ENCODE assay signal across 8 cellular contexts in genomic region chr9:106878943-106879916, GRCh38. TPM values are rescaled to one million over a fixed set of nuclear protein-coding genes. Genes with fewer than 3 reads are reported as not detected.
A peak's percentile ranks its signal among the peaks of the same experiment; 100 is the strongest.
DNase-seq lines count a peak whose midpoint lies in the region; ATAC-seq, FAIRE-seq and TF ChIP-seq lines count a peak whose summit lies in the region.

No MANE protein-coding gene starts in this region.

- 56 to 67% (median 57%) methylated on average over 7 of the region's 7 CpGs for WGBS in spleen, 5 donors

- peak overlapping the region; percentile 37; the same call in 1 of the 2 replicates for H3K9ac ChIP-seq in iPS-20b (ENCODE audit: low read depth, low read length)

- TF ChIP-seq POLR2A in spleen (IDR thresholded peaks at IDR 0.05), result no peak

- in situ Hi-C loops in astrocyte of the spinal cord (cut with HindIII; ENCODE audit: low sequenced_read_pairs), result no loop called here

- peak; percentile 70 for DNase-seq in M059J (ENCODE audit: low read depth)
- peak; percentile 96 for DNase-seq in astrocyte of the spinal cord (ENCODE audit: low read depth, low spot score)
- peak; percentile 76 for DNase-seq in spleen
- DNase-seq in WERI-Rb-1, result no peak
- DNase-seq in DMS79 (lab: John Stamatoyannopoulos, UW), result no peak
- no peak for DNase-seq in GM19239 (ENCODE audit: insufficient read length, low spot score)

- FAIRE-seq in GM19239 (lab: Jason Lieb, UNC), result no peak

- H3K4me3 ChIP-seq in astrocyte of the spinal cord (ENCODE audit: low read depth, low read length) (no peak overlapping the region), iPS-20b (ENCODE audit: low read length) (peak overlapping the region; percentile 57), spleen (no peak overlapping the region), WERI-Rb-1 (ENCODE audit: low read depth, low read length) (no peak overlapping the region)

- no peak for TF ChIP-seq CTCF in astrocyte of the spinal cord (IDR thresholded peaks at IDR 0.05; ENCODE audit: low read depth, low read length)
- TF ChIP-seq CTCF in spleen (IDR thresholded peaks at IDR 0.05 in 8 of 11, conservative IDR thresholded peaks at IDR 0.05 in 3 of 11), result no peak
- no peak for TF ChIP-seq CTCF in WERI-Rb-1 (IDR thresholded peaks at IDR 0.05; ENCODE audit: low read depth, low read length)

- H3K27me3 ChIP-seq in iPS-20b (ENCODE audit: insufficient read depth, low read length) (no peaks in the 10 kb centered on the region), spleen (replicated peaks in 1 of 7) (no peaks in the 10 kb centered on the region), WERI-Rb-1 (ENCODE audit: insufficient read depth, low read depth, severe bottlenecking) (no peaks in the 10 kb centered on the region)

- H3K27ac ChIP-seq in iPS-20b (ENCODE audit: low read length), result peak overlapping the region; percentile 52
- H3K27ac ChIP-seq in spleen, result peak overlapping the region; percentile 29 to 88 (median 72)
- H3K27ac ChIP-seq in WERI-Rb-1, result no peak overlapping the region

- peaks cover 74% of the 10 kb centered on the region for H3K4me1 ChIP-seq in iPS-20b (ENCODE audit: insufficient read depth, low read length)
- H3K4me1 ChIP-seq in spleen, result peaks cover 0 to 36% (median 11%) of the 10 kb centered on the region in 6 donors

- H3K36me3 ChIP-seq in iPS-20b (ENCODE audit: insufficient read depth, low read depth, low read length) (peaks cover 23% of the 10 kb centered on the region; the same call in 1 of the 2 replicates), spleen (no peaks in the 10 kb centered on the region), WERI-Rb-1 (no peaks in the 10 kb centered on the region; the same call in none of the 2 replicates)

- H3K9me3 ChIP-seq in iPS-20b (ENCODE audit: insufficient read depth, low read depth, low read length), result no peaks in the 10 kb centered on the region
- no peaks in the 10 kb centered on the region for H3K9me3 ChIP-seq in spleen
- no peaks in the 10 kb centered on the region for H3K9me3 ChIP-seq in WERI-Rb-1 (ENCODE audit: severe bottlenecking)

- ATAC-seq in GM18498 (IDR thresholded peaks at IDR 0.05; ENCODE audit: unreplicated experiment), result no peak

- intact Hi-C loops in spleen (cut with DNase I; ENCODE audit: low total_unique reads), result no loop called here

RNA-seq across cellular contexts. Expression of gene ZNF462, which starts 16.3 kb away (rescaled TPM):
- total RNA-seq in M059J (2014; rRNA removed; shearing (Covaris generic)), result 6.6 and 17.8 TPM in 2 replicates
- 10 to 100 TPM; 18.6 to 38.9 (median 22.9) TPM for total RNA-seq in spleen
- polyA plus RNA-seq in spleen, result 1 to 10 TPM in 1 of 3 donors, under 1 TPM in 2; 0.36 to 1.4 (median 0.70) TPM

Comparison
In these comparisons a context has a peak if more than half of its experiments do, and no peak if none do; other contexts are left out.
1. DNase-seq: peak in M059J (single experiment), astrocyte of the spinal cord (single experiment) and spleen (single experiment); none in WERI-Rb-1 (single experiment), DMS79 (single experiment) and GM19239 (single experiment).